2 cellular contexts compared by ENCODE assay signal in genomic region chr19:40322951-40323615, GRCh38.
TF ChIP-seq lines count a peak whose summit lies in the region.

No MANE protein-coding gene starts in this region.

TF ChIP-seq in K562, 482 proteins besides CTCF, POLR2A, EP300 and RAD21:
- no peak for TF ChIP-seq XRCC4 (IDR thresholded peaks at IDR 0.05; ENCODE audit: extremely low read depth, insufficient read depth, insufficient read length)
- no peak for TF ChIP-seq RBM39 (optimal IDR thresholded peaks at IDR 0.05; ENCODE audit: low read depth, low read length)
- TF ChIP-seq RBFOX2 (IDR thresholded peaks at IDR 0.05; ENCODE audit: low read depth, low read length), result 0 out of 2 replicates have a peak, but pooled peaks have one; percentile 21
- TF ChIP-seq HMG20A (CRISPR knock-in tag; conservative IDR thresholded peaks at IDR 0.05), result no peak

TF ChIP-seq in SK-N-SH treated with all-trans-retinoic acid at 6 μM for 48 hours, 23 proteins besides CTCF, POLR2A, EP300 and RAD21:
- TF ChIP-seq CSDC2 (CRISPR knock-in tag; IDR thresholded peaks at IDR 0.05) (no peak), ZFP3 (CRISPR knock-in tag; IDR thresholded peaks at IDR 0.05) (no peak), RARB (CRISPR knock-in tag; IDR thresholded peaks at IDR 0.05) (no peak), POU6F1 (CRISPR knock-in tag; IDR thresholded peaks at IDR 0.05; ENCODE audit: borderline replicate concordance, low read depth) (no peak), ZNF8 (CRISPR knock-in tag; IDR thresholded peaks at IDR 0.05) (no peak)
